Comparison of ENCODE assay signal across 19 cellular contexts in the genomic region with DNA sequence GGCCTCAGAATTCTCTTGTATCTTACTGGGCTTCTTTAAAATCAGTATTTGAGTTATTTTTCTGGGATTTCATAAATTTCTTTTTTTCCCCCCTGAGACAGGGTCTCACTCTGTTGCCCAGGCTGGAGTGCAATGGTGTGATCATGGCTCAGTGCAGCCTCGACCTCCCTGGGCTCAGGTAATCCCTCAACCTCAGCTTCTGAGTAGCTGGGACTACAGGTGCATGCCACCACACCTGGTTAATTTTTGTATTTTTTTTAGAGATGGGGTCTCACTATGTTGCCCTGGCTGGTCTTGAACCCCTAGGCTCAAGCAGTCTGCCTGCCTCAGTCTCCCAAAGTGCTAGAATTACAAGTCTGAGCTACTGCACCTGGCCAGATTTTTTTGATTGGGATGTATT. TPM values are rescaled to one million over a fixed set of nuclear protein-coding genes. Genes with fewer than 3 reads are reported as not detected.
DNase-seq lines count a peak whose midpoint lies in the region; ATAC-seq lines count a peak whose summit lies in the region.
"Had no signal": no experiment of that assay in that cellular context is flagged by ENCODE, and none has a peak within 500 bp of the region (broad histone marks: within the 10 kb centered on the region; RNA-seq: fewer than 3 reads in every experiment).

No MANE protein-coding gene starts in this region.

- peaks cover 14% of the 10 kb centered on the region; the same call in 1 of the 2 replicates for H3K36me3 ChIP-seq in Karpas-422 (ENCODE audit: insufficient read depth, low read length)

- H3K4me1 ChIP-seq in Karpas-422 (ENCODE audit: low read length), result peaks cover 95% of the 10 kb centered on the region

- H3K9ac ChIP-seq in Karpas-422 (ENCODE audit: low read length), result no peak overlapping the region

- H3K27ac ChIP-seq in Karpas-422 (ENCODE audit: low read length), result peak overlapping the region; percentile 21; the same call in 1 of the 2 replicates

- peaks cover 31% of the 10 kb centered on the region for H3K36me3 Mint-ChIP-seq in activated naive CD4-positive, alpha-beta T cell treated with anti-CD3 and anti-CD28 coated beads, Interleukin-2, amount 50 U/mL, for 24 hours
- H3K36me3 Mint-ChIP-seq in effector memory CD8-positive, alpha-beta T cell (ENCODE audit: insufficient read depth), result peaks cover 14% of the 10 kb centered on the region
- H3K36me3 Mint-ChIP-seq in stimulated activated effector memory CD8-positive, alpha-beta T cell treated with anti-CD3 and anti-CD28 coated beads, Interleukin-12 subunit alpha, Interleukin-12 subunit beta, amount 100 ng/mL, for 72 hours, result peaks cover 9% of the 10 kb centered on the region

- peaks cover 100% of the 10 kb centered on the region for H3K79me2 ChIP-seq in Karpas-422 (ENCODE audit: low read length)

- DNase-seq in activated naive CD4-positive, alpha-beta T cell treated with anti-CD3 and anti-CD28 coated beads, Interleukin-2, amount 50 U/mL, for 16 hours, result no peak
- no peak for DNase-seq in Karpas-422
- no peak for DNase-seq in effector memory CD8-positive, alpha-beta T cell
- no peak for DNase-seq in stimulated activated effector memory CD8-positive, alpha-beta T cell treated with anti-CD3 and anti-CD28 coated beads, Interleukin-12 subunit alpha, Interleukin-12 subunit beta, amount 100 ng/mL, for 72 hours (ENCODE audit: low spot score in 2 of 2)
- no peak for DNase-seq in mucosa of gallbladder (ENCODE audit: low spot score)
- DNase-seq in left colon, result no peak
- DNase-seq: C1 segment of cervical spinal cord, DMS 273 treated with DMSO at 0.1 percent for 48 hours, DND-41, HFFc6, NCI-H1048, NCI-H1436, NCI-H1930, NCI-H226, NCI-H524, NCI-H82, OCI-M1, Right ventricle myocardium superior had no signal

- peaks cover 81% of the 10 kb centered on the region for H3K4me1 Mint-ChIP-seq in activated naive CD4-positive, alpha-beta T cell treated with anti-CD3 and anti-CD28 coated beads, Interleukin-2, amount 50 U/mL, for 24 hours
- H3K4me1 Mint-ChIP-seq in effector memory CD8-positive, alpha-beta T cell (ENCODE audit: low read depth in 2 of 2), result peaks cover 71 to 77% of the 10 kb centered on the region in 2 donors
- peaks cover 80% of the 10 kb centered on the region for H3K4me1 Mint-ChIP-seq in stimulated activated effector memory CD8-positive, alpha-beta T cell treated with anti-CD3 and anti-CD28 coated beads, Interleukin-12 subunit alpha, Interleukin-12 subunit beta, amount 100 ng/mL, for 72 hours

- peaks cover 4% of the 10 kb centered on the region; the same call in 1 of the 2 replicates for H3K9me3 ChIP-seq in Karpas-422 (ENCODE audit: low read length)

- no peak overlapping the region for H3K27ac Mint-ChIP-seq in activated naive CD4-positive, alpha-beta T cell treated with anti-CD3 and anti-CD28 coated beads, Interleukin-2, amount 50 U/mL, for 24 hours
- H3K27ac Mint-ChIP-seq in effector memory CD8-positive, alpha-beta T cell, result peak overlapping the region; percentile 83
- H3K27ac Mint-ChIP-seq in stimulated activated effector memory CD8-positive, alpha-beta T cell treated with anti-CD3 and anti-CD28 coated beads, Interleukin-12 subunit alpha, Interleukin-12 subunit beta, amount 100 ng/mL, for 72 hours, result peak overlapping the region; percentile 13
- H3K27ac Mint-ChIP-seq: HFFc6 had no signal

- H3K9me3 Mint-ChIP-seq in activated naive CD4-positive, alpha-beta T cell treated with anti-CD3 and anti-CD28 coated beads, Interleukin-2, amount 50 U/mL, for 24 hours, result peaks cover 5% of the 10 kb centered on the region
- H3K9me3 Mint-ChIP-seq in effector memory CD8-positive, alpha-beta T cell, result peaks cover 1 to 14% of the 10 kb centered on the region in 2 donors
- peaks cover 6% of the 10 kb centered on the region for H3K9me3 Mint-ChIP-seq in stimulated activated effector memory CD8-positive, alpha-beta T cell treated with anti-CD3 and anti-CD28 coated beads, Interleukin-12 subunit alpha, Interleukin-12 subunit beta, amount 100 ng/mL, for 72 hours

- no peak overlapping the region for H3K4me3 ChIP-seq in Karpas-422 (ENCODE audit: low read length)

- H4K20me1 ChIP-seq in Karpas-422 (ENCODE audit: insufficient read depth, low read depth, low read length), result peaks cover 5% of the 10 kb centered on the region; the same call in 1 of the 2 replicates

- H2AFZ ChIP-seq in Karpas-422 (ENCODE audit: low read length), result no peak overlapping the region

- no peak for ATAC-seq in effector memory CD8-positive, alpha-beta T cell (replicated peaks)
- no peak for ATAC-seq in stimulated activated effector memory CD8-positive, alpha-beta T cell treated with anti-CD3 and anti-CD28 coated beads, Interleukin-12 subunit alpha, Interleukin-12 subunit beta, amount 100 ng/mL, for 72 hours
- no peak for ATAC-seq in left colon

- H3K27me3 Mint-ChIP-seq in activated naive CD4-positive, alpha-beta T cell treated with anti-CD3 and anti-CD28 coated beads, Interleukin-2, amount 50 U/mL, for 24 hours, result no peaks in the 10 kb centered on the region
- no peaks in the 10 kb centered on the region for H3K27me3 Mint-ChIP-seq in effector memory CD8-positive, alpha-beta T cell

- no peak overlapping the region for H3K4me2 ChIP-seq in Karpas-422 (ENCODE audit: low read depth, low read length, poor library complexity, severe bottlenecking)

- no peaks in the 10 kb centered on the region for H3K9me2 ChIP-seq in Karpas-422 (replicated peaks; ENCODE audit: insufficient read depth, low read length)

- intact Hi-C loops in left colon (cut with DNase I, micrococcal nuclease), result no loop called here

- H3K4me3 Mint-ChIP-seq in activated naive CD4-positive, alpha-beta T cell treated with anti-CD3 and anti-CD28 coated beads, Interleukin-2, amount 50 U/mL, for 24 hours, result peak overlapping the region; percentile 16
- H3K4me3 Mint-ChIP-seq in effector memory CD8-positive, alpha-beta T cell, result peak overlapping the region; percentile 10 to 58
- H3K4me3 Mint-ChIP-seq in stimulated activated effector memory CD8-positive, alpha-beta T cell treated with anti-CD3 and anti-CD28 coated beads, Interleukin-12 subunit alpha, Interleukin-12 subunit beta, amount 100 ng/mL, for 72 hours, result no peak overlapping the region
- H3K4me3 Mint-ChIP-seq: HFFc6 had no signal

- no peaks in the 10 kb centered on the region for H3K27me3 ChIP-seq in Karpas-422 (ENCODE audit: low read length)

RNA-seq across cellular contexts. Expression of gene NCK1, which starts 43.5 kb away (rescaled TPM):
- total RNA-seq in Karpas-422 (2014; rRNA removed; shearing (Covaris generic); ENCODE audit: low replicate concordance), result 42.3 and 77.7 TPM in 2 replicates
- total RNA-seq in mucosa of gallbladder (27.6 TPM), left colon (10 to 100 TPM; 51.5 to 58.2 TPM)

RNA-seq across cellular contexts. Expression of gene IL20RB, which starts 52.2 kb away (rescaled TPM):
- total RNA-seq in Karpas-422 (2014; rRNA removed; shearing (Covaris generic); ENCODE audit: low replicate concordance), result 1.1 and 3.2 TPM in 2 replicates
- total RNA-seq in mucosa of gallbladder (0.66 TPM), left colon (1 to 10 TPM in 1 of 2 donors, under 1 TPM in 1; 0.89 to 1.3 TPM)
